8 cellular contexts compared by ENCODE assay signal in the genomic region with DNA sequence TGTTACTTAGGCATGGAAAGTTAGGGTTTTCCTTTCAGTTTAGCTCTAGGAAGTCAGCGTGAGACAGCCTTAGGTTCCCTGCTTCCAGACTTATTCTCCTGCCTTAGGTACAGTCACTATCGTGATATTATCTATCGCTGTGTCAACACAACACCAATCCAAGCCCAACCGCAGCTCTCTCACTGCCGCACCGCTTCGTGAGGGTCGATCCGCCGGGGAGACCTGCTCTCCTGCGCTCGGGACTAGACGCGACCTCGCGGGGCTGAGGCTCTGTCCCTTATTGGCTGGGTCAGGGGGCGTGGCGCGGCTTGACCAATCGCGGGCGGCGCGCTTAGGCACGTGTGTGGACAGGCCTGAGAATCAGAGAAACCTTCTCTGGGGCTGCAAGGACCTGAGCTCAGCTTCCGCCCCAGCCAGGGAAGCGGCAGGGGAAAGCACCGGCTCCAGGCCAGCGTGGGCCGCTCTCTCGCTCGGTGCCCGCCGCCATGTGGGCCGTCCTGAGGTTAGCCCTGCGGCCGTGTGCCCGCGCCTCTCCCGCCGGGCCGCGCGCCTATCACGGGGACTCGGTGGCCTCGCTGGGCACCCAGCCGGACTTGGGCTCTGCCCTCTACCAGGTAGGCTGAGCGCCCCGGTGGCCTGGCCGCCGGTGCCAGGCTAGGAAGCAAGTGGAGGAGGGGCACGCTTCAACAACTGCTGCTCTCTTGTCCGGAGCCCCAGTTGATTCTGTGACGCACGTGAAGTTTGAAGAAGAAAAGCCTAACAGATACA. TPM values are rescaled to one million over a fixed set of nuclear protein-coding genes. Genes with fewer than 3 reads are reported as not detected.
DNase-seq lines count a peak whose midpoint lies in the region; ATAC-seq lines count a peak whose summit lies in the region.

Gene MCCC2, plus strand, starts transcription at position 400 of the 768 bp plus-strand sequence. Its CDS starts 86 bp downstream, at position 486.

- peaks cover 39 to 56% of the 10 kb centered on the region in 2 donors for H3K4me1 Mint-ChIP-seq in immature natural killer cell

- H3K27me3 Mint-ChIP-seq in immature natural killer cell (ENCODE audit: low read depth in 3 of 3) = peaks cover 0 to 6% (median 6%) of the 10 kb centered on the region in 3 donors

- ATAC-seq in GM19023 (IDR thresholded peaks at IDR 0.05; ENCODE audit: unreplicated experiment) (peak; percentile 98), HG03196 (IDR thresholded peaks at IDR 0.05; ENCODE audit: unreplicated experiment) (peak; percentile 97)

- H3K9me3 Mint-ChIP-seq in immature natural killer cell = no peaks in the 10 kb centered on the region

- peak within 1 kb of the TSS; percentile 83 for H3K27ac ChIP-seq in caudate nucleus (ENCODE audit: low read depth, low read length)

- peak; percentile 97 for DNase-seq in AG08396 (ENCODE audit: low spot score)
- peak; percentile 91 for DNase-seq in NCI-H345 (lab: John Stamatoyannopoulos, UW)
- DNase-seq in activated CD4-positive, CD25-positive, alpha-beta regulatory T cell (lab: John Stamatoyannopoulos, UW) = peak; percentile 92 to 95 (median 93)
- DNase-seq in caudate nucleus (lab: John Stamatoyannopoulos, UW) = peak; percentile 42 to 97 (median 91)
- peak; percentile 95 to 96 (median 95) for DNase-seq in immature natural killer cell
- peak; percentile 81 for DNase-seq in smooth muscle cell of the brain vasculature (ENCODE audit: low read depth, low spot score)

- peak within 1 kb of the TSS; percentile 93 to 100 (median 99) for H3K4me3 Mint-ChIP-seq in immature natural killer cell

- peaks cover 0 to 4% (median 3%) of the 10 kb centered on the region in 3 donors for H3K36me3 Mint-ChIP-seq in immature natural killer cell

- peak within 1 kb of the TSS; percentile 96 to 100 (median 99) for H3K27ac Mint-ChIP-seq in immature natural killer cell

RNA-seq across cellular contexts. Expression of gene MCCC2, which starts in this region (rescaled TPM):
- 10 to 100 TPM; 19.8 to 29.5 (median 25.1) TPM for polyA plus RNA-seq in immature natural killer cell

Comparison
In these comparisons a context has a peak if more than half of its experiments do, and no peak if none do; other contexts are left out.
1. Peak in every context shown above with its lines: DNase-seq, ATAC-seq and H3K27ac ChIP-seq.